11 cellular contexts compared by ENCODE assay signal in the genomic region with DNA sequence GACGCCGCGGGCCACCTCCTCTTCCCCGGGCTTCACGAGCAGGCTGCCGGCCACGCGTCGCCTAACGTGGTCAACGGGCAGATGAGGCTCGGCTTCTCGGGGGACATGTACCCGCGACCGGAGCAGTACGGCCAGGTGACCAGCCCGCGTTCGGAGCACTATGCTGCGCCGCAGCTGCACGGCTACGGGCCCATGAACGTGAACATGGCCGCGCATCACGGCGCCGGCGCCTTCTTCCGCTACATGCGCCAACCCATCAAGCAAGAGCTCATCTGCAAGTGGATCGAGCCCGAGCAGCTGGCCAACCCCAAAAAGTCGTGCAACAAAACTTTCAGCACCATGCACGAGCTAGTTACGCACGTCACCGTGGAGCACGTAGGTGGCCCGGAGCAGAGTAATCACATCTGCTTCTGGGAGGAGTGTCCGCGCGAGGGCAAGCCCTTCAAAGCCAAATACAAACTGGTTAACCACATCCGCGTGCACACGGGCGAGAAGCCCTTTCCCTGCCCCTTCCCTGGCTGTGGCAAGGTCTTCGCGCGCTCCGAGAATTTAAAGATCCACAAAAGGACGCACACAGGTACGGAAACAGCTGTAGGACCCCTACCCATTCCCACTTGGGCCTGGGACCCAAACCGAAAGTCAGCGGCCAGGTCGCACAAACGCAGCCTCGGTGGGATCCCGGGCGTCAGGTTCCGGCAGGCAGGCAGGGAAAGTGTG. TPM values are rescaled to one million over a fixed set of nuclear protein-coding genes. Genes with fewer than 3 reads are reported as not detected.
A peak's percentile ranks its signal among the peaks of the same experiment; 100 is the strongest.
DNase-seq lines count a peak whose midpoint lies in the region; ATAC-seq and TF ChIP-seq lines count a peak whose summit lies in the region.
"Had no signal": no experiment of that assay in that cellular context is flagged by ENCODE, and none has a peak within 500 bp of the region (broad histone marks: within the 10 kb centered on the region; RNA-seq: fewer than 3 reads in every experiment).

No MANE protein-coding gene starts in this region.

- no peak for ATAC-seq in activated CD4-positive, alpha-beta T cell treated with anti-CD3 and anti-CD28 coated beads for 36 hours
- ATAC-seq in WTC11 (peak; percentile 3; the same call in 1 of the 2 replicates), GM18505 (IDR thresholded peaks at IDR 0.05; ENCODE audit: unreplicated experiment) (no peak)

- peaks cover 73% of the 10 kb centered on the region for H3K27me3 Mint-ChIP-seq in activated CD4-positive, alpha-beta T cell treated with anti-CD3 and anti-CD28 coated beads for 36 hours
- peaks cover 99% of the 10 kb centered on the region for H3K27me3 Mint-ChIP-seq in WTC11 (ENCODE audit: low read depth)

- 5 to 9% (median 8%) methylated on average over 45 to 63 of the region's 63 CpGs for WGBS in stomach, 5 donors

- peaks cover 7% of the 10 kb centered on the region for H3K9me3 Mint-ChIP-seq in activated CD4-positive, alpha-beta T cell treated with anti-CD3 and anti-CD28 coated beads for 36 hours (ENCODE audit: low read depth)
- H3K9me3 Mint-ChIP-seq in WTC11, result no peaks in the 10 kb centered on the region

- peaks cover 44% of the 10 kb centered on the region for H3K4me1 Mint-ChIP-seq in activated CD4-positive, alpha-beta T cell treated with anti-CD3 and anti-CD28 coated beads for 36 hours
- H3K4me1 Mint-ChIP-seq in WTC11, result peaks cover 76% of the 10 kb centered on the region

- H3K27ac ChIP-seq in stomach, result no peak overlapping the region

- peak overlapping the region; percentile 54 for H3K4me3 Mint-ChIP-seq in activated CD4-positive, alpha-beta T cell treated with anti-CD3 and anti-CD28 coated beads for 36 hours
- H3K4me3 Mint-ChIP-seq in WTC11, result peak overlapping the region; percentile 73

- peaks cover 4 to 80% (median 33%) of the 10 kb centered on the region in 4 donors for H3K9me3 ChIP-seq in stomach

- TF ChIP-seq CTCF in WTC11 (IDR thresholded peaks at IDR 0.05), result no peak
- TF ChIP-seq CTCF in stomach (IDR thresholded peaks at IDR 0.05), result no peak

- POLR2A ChIA-PET in activated CD4-positive, alpha-beta T cell treated with anti-CD3 and anti-CD28 coated beads for 36 hours (lab: Charles Lee), result no interaction called here
- POLR2A ChIA-PET in WTC11 (lab: Charles Lee), result interaction anchor here (0.9 to 2.3 kb wide), 4 partner anchors 14 to 19 kb away, joined by 3 to 14 read pairs (median 8); no protein-coding TSS in a partner anchor

- H3K27me3 ChIP-seq in stomach, result peaks cover 66 to 100% (median 100%) of the 10 kb centered on the region in 3 donors

- CTCF ChIA-PET in activated CD4-positive, alpha-beta T cell treated with anti-CD3 and anti-CD28 coated beads for 36 hours (lab: Charles Lee), result no interaction called here
- CTCF ChIA-PET in WTC11 (lab: Charles Lee), result interaction anchor here (1.1 to 3.8 kb wide), 6 partner anchors 13 to 51 kb away, joined by 3 to 37 read pairs (median 12); no protein-coding TSS in a partner anchor

- peaks cover 26 to 67% (median 48%) of the 10 kb centered on the region in 4 donors for H3K4me1 ChIP-seq in stomach

- TF ChIP-seq EP300 in stomach (IDR thresholded peaks at IDR 0.05), result no peak

- TF ChIP-seq POLR2A in stomach (IDR thresholded peaks at IDR 0.05) (no peak), GM18505 (IDR thresholded peaks at IDR 0.05; ENCODE audit: borderline replicate concordance, extremely low read depth, insufficient read depth, insufficient read length) (no peak)

- H3K36me3 Mint-ChIP-seq in activated CD4-positive, alpha-beta T cell treated with anti-CD3 and anti-CD28 coated beads for 36 hours (ENCODE audit: low read depth), result peaks cover 22% of the 10 kb centered on the region
- peaks cover 3% of the 10 kb centered on the region; the same call in 1 of the 2 replicates for H3K36me3 Mint-ChIP-seq in WTC11
- H3K36me3 Mint-ChIP-seq: IgD-negative memory B cell had no signal

- H3K27ac Mint-ChIP-seq in activated CD4-positive, alpha-beta T cell treated with anti-CD3 and anti-CD28 coated beads for 36 hours, result no peak overlapping the region
- peak overlapping the region; percentile 15; the same call in 1 of the 2 replicates for H3K27ac Mint-ChIP-seq in WTC11

- DNase-seq in activated CD4-positive, alpha-beta T cell treated with anti-CD3 and anti-CD28 coated beads for 36 hours, result peak; percentile 31
- no peak for DNase-seq in activated CD4-positive, alpha-beta T cell treated with anti-CD3 and anti-CD28 coated beads, Interleukin-2, amount 50 U/mL, for 4 hours
- DNase-seq in WTC11 (ENCODE audit: low spot score) (peak; percentile 44), stomach (no peak), HuH-7.5 (ENCODE audit: low spot score) (no peak), DMS153 (lab: John Stamatoyannopoulos, UW) (no peak)
- DNase-seq: amygdala, DND-41 had no signal

- H3K4me3 ChIP-seq in iPS-11a (ENCODE audit: low read depth, low read length), result peak overlapping the region; percentile 18
- peak overlapping the region; percentile 18 to 44 (median 32) for H3K4me3 ChIP-seq in stomach

- intact Hi-C loops in activated CD4-positive, alpha-beta T cell treated with anti-CD3 and anti-CD28 coated beads for 36 hours (cut with DNase I, micrococcal nuclease), result loop anchor here (2.0 to 10.0 kb wide), 4 partner anchors 14 to 53 kb away; no protein-coding TSS in a partner anchor
- intact Hi-C loops in stomach (cut with DNase I; ENCODE audit: low total_unique reads), result no loop called here

- no peaks in the 10 kb centered on the region for H3K36me3 ChIP-seq in stomach

TF ChIP-seq in WTC11, 78 proteins besides CTCF, POLR2A, EP300 and RAD21 (continues in another document):
- TF ChIP-seq MYBL2 (CRISPR knock-in tag; IDR thresholded peaks at IDR 0.05) (no peak), ZNF263 (CRISPR knock-in tag; IDR thresholded peaks at IDR 0.05; ENCODE audit: low read depth) (no peak), TEAD1 (CRISPR knock-in tag; IDR thresholded peaks at IDR 0.05) (no peak), ZNF219 (CRISPR knock-in tag; IDR thresholded peaks at IDR 0.05; ENCODE audit: borderline replicate concordance) (no peak), ZNF396 (CRISPR knock-in tag; IDR thresholded peaks at IDR 0.05; ENCODE audit: borderline replicate concordance) (no peak), NR2C2 (CRISPR knock-in tag; IDR thresholded peaks at IDR 0.05) (peak; percentile 30; the same call in 1 of the 2 replicates), FOXP1 (CRISPR knock-in tag; IDR thresholded peaks at IDR 0.05; ENCODE audit: borderline replicate concordance) (peak; percentile 35), SMAD4 (CRISPR knock-in tag; IDR thresholded peaks at IDR 0.05) (no peak), MXD4 (CRISPR knock-in tag; IDR thresholded peaks at IDR 0.05; ENCODE audit: borderline replicate concordance) (no peak), ZBTB43 (CRISPR knock-in tag; IDR thresholded peaks at IDR 0.05) (no peak)
- TF ChIP-seq, protein P1, sequence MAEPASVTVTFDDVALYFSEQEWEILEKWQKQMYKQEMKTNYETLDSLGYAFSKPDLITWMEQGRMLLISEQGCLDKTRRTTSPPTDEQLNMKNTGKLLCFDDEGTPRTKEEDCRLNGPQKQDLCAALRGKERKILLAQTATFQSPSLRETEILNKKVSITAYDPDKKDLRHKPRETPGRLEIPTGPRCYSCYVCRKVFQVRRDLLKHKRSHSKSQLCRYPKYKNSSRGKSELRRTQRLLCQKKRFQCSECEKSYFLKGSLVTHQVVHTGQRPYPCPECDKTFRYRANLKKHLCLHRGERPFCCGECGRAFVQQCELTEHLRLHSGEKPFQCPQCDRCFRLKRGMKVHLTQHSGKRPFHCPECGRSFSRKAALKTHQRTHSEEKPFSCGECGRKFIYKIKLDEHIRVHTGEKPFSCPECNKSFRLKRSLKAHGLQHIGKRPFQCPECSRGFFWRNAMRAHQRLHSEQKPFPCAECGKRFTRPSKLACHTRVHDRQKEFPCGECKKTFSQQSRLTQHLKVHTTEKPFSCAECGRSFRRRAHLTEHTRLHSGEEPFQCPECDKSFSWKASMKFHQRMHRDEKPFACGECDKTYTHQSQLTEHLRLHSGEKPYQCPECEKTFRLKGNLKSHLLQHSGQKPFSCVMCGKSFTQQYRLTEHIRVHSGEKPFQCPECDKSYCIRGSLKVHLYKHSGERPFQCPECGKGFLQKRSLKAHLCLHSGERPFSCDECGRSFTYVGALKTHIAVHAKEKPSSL (CRISPR knock-in tag; conservative IDR thresholded peaks at IDR 0.05), result no peak
- TF ChIP-seq, protein P2, sequence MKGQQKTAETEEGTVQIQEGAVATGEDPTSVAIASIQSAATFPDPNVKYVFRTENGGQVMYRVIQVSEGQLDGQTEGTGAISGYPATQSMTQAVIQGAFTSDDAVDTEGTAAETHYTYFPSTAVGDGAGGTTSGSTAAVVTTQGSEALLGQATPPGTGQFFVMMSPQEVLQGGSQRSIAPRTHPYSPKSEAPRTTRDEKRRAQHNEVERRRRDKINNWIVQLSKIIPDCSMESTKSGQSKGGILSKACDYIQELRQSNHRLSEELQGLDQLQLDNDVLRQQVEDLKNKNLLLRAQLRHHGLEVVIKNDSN (CRISPR knock-in tag; IDR thresholded peaks at IDR 0.05), result 0 out of 2 replicates have a peak, but pooled peaks have one; percentile 1

RNA-seq across cellular contexts. Expression of gene ZIC1, which starts 1.5 kb away (rescaled TPM):
- not detected for total RNA-seq in activated CD4-positive, alpha-beta T cell treated with anti-CD3 and anti-CD28 coated beads for 36 hours
- total RNA-seq in WTC11 (2021) (30.3 to 59.7 TPM (median 34.7 TPM) in 3 replicates), stomach (not detected)
- polyA plus RNA-seq in stomach, result under 1 TPM in 1 of 3 donors, not detected in 2; 0.76 TPM
- polyA plus RNA-seq: IgD-negative memory B cell had no signal

RNA-seq across cellular contexts. Expression of gene ZIC4, which starts 4.3 kb away (rescaled TPM):
- total RNA-seq in activated CD4-positive, alpha-beta T cell treated with anti-CD3 and anti-CD28 coated beads for 36 hours, result not detected
- 1.9 to 3.5 TPM (median 2.5 TPM) in 3 replicates for total RNA-seq in WTC11 (2021)
- total RNA-seq in stomach, result not detected
- not detected for polyA plus RNA-seq in stomach
- polyA plus RNA-seq: IgD-negative memory B cell had no signal

Comparison
In these comparisons a context has a peak if more than half of its experiments do, and no peak if none do; other contexts are left out.
1. DNase-seq: peak in activated CD4-positive, alpha-beta T cell treated with anti-CD3 and anti-CD28 coated beads for 36 hours (single experiment) and WTC11 (single experiment); none in activated CD4-positive, alpha-beta T cell treated with anti-CD3 and anti-CD28 coated beads, Interleukin-2, amount 50 U/mL, for 4 hours (0 of 2), stomach (single experiment), HuH-7.5 (single experiment) and DMS153 (single experiment).
2. RNA of gene ZIC1, which starts 1.5 kb away (total RNA-seq): 30.3 to 59.7 TPM in WTC11; not detected in activated CD4-positive, alpha-beta T cell treated with anti-CD3 and anti-CD28 coated beads for 36 hours and not detected in stomach; every median in the first group is over 10 times any median in the second.